22 cellular contexts compared by ENCODE assay signal in the genomic region with DNA sequence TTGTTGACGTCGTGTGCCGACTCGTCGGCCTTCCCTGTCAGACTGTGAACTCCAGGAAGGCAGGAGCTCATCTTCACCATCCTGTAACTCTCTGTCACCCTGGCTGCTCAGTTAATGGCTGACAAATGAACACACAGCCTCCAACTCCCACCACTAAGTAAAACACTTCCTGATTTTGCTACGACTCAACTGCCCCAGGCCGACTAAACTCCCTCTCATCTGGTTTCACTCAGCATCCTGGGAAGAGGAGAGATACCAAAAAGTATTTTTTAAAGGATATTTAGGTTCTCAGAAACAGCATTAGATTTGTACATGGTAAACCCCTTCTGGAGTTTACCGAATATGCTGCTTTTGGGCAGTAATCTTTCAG. TPM values are rescaled to one million over a fixed set of nuclear protein-coding genes. Genes with fewer than 3 reads are reported as not detected.
DNase-seq lines count a peak whose midpoint lies in the region; ATAC-seq and TF ChIP-seq lines count a peak whose summit lies in the region.
"Had no signal": no experiment of that assay in that cellular context is flagged by ENCODE, and none has a peak within 500 bp of the region (broad histone marks: within the 10 kb centered on the region; RNA-seq: fewer than 3 reads in every experiment).

No MANE protein-coding gene starts in this region.

- H3K4me3 ChIP-seq in mammary epithelial cell (replicated peaks in 1 of 3; ENCODE audit: insufficient read depth in 1 of 3, low read depth in 2 of 3, low read length in 3 of 3), result no peak overlapping the region
- H3K4me3 ChIP-seq in breast epithelium, result no peak overlapping the region
- H3K4me3 ChIP-seq in OCI-LY3 (ENCODE audit: low read length), result no peak overlapping the region
- no peak overlapping the region for H3K4me3 ChIP-seq in left ventricle myocardium inferior
- H3K4me3 ChIP-seq in heart right ventricle, result no peak overlapping the region
- H3K4me3 ChIP-seq: Peyer's patch had no signal

- H3K79me2 ChIP-seq in mammary epithelial cell (ENCODE audit: insufficient read depth, low read length) (no peaks in the 10 kb centered on the region), OCI-LY3 (ENCODE audit: low read length) (no peaks in the 10 kb centered on the region)

- CTCF ChIA-PET in mammary epithelial cell (lab: Charles Lee; ENCODE audit: low non-redundant PET), result no interaction called here

- peak overlapping the region; percentile 19 for H3K27ac Mint-ChIP-seq in central memory CD8-positive, alpha-beta T cell (ENCODE audit: low read depth)
- H3K27ac Mint-ChIP-seq: CD4-positive, alpha-beta T cell had no signal

- intact Hi-C loops in mammary epithelial cell (cut with micrococcal nuclease) (no loop called here), breast epithelium (cut with DNase I; ENCODE audit: low total_unique reads) (no loop called here), left ventricle myocardium inferior (cut with micrococcal nuclease) (no loop called here), heart right ventricle (cut with DNase I) (no loop called here)

- peaks cover 7% of the 10 kb centered on the region for H3K4me1 ChIP-seq in mammary epithelial cell (ENCODE audit: insufficient read depth, low read length)
- no peaks in the 10 kb centered on the region for H3K4me1 ChIP-seq in breast epithelium
- peaks cover 8% of the 10 kb centered on the region for H3K4me1 ChIP-seq in OCI-LY3 (ENCODE audit: low read length)
- no peaks in the 10 kb centered on the region for H3K4me1 ChIP-seq in left ventricle myocardium inferior
- H3K4me1 ChIP-seq in heart right ventricle, result no peaks in the 10 kb centered on the region
- H3K4me1 ChIP-seq: BE2C, Peyer's patch had no signal

- in situ Hi-C loops in mammary epithelial cell (cut with MboI; ENCODE audit: low sequenced_read_pairs in 2 of 2), result no loop called here

- H3K9me3 ChIP-seq in mammary epithelial cell (replicated peaks; ENCODE audit: insufficient read depth, low read length) (no peaks in the 10 kb centered on the region), breast epithelium (no peaks in the 10 kb centered on the region), OCI-LY3 (ENCODE audit: insufficient read depth, low read length) (no peaks in the 10 kb centered on the region), left ventricle myocardium inferior (replicated peaks) (no peaks in the 10 kb centered on the region), heart right ventricle (no peaks in the 10 kb centered on the region)
- H3K9me3 ChIP-seq: BE2C, Peyer's patch, SK-N-SH had no signal

- no peak overlapping the region for H3K27ac ChIP-seq in mammary epithelial cell (ENCODE audit: insufficient read depth, low read depth, low read length)
- no peak overlapping the region for H3K27ac ChIP-seq in breast epithelium
- H3K27ac ChIP-seq in OCI-LY3 (ENCODE audit: low read length), result no peak overlapping the region
- no peak overlapping the region for H3K27ac ChIP-seq in left ventricle myocardium inferior (replicated peaks)
- no peak overlapping the region for H3K27ac ChIP-seq in heart right ventricle
- H3K27ac ChIP-seq: KMS-11, Peyer's patch had no signal

- H4K20me1 ChIP-seq in mammary epithelial cell (ENCODE audit: insufficient read depth, low read length) (no peaks in the 10 kb centered on the region), OCI-LY3 (ENCODE audit: insufficient read depth, low read length) (no peaks in the 10 kb centered on the region)

- no peak overlapping the region for H3K4me3 Mint-ChIP-seq in central memory CD8-positive, alpha-beta T cell
- H3K4me3 Mint-ChIP-seq: CD4-positive, alpha-beta T cell had no signal

- no peak overlapping the region for H3K9ac ChIP-seq in mammary epithelial cell (ENCODE audit: insufficient read depth, low read length)
- no peak overlapping the region for H3K9ac ChIP-seq in OCI-LY3 (ENCODE audit: low read length)
- H3K9ac ChIP-seq: KMS-11, SK-N-SH had no signal

- no peaks in the 10 kb centered on the region for H3K9me3 Mint-ChIP-seq in central memory CD8-positive, alpha-beta T cell
- H3K9me3 Mint-ChIP-seq: CD4-positive, alpha-beta T cell had no signal

- no peak for TF ChIP-seq CTCF in mammary epithelial cell (conservative IDR thresholded peaks at IDR 0.05 in 1 of 2, IDR thresholded peaks at IDR 0.05 in 1 of 2; ENCODE audit: extremely low read depth in 1 of 2, insufficient read depth in 1 of 2, low read depth in 1 of 2, low read length in 2 of 2)
- TF ChIP-seq CTCF in breast epithelium (IDR thresholded peaks at IDR 0.05), result no peak
- no peak for TF ChIP-seq CTCF in OCI-LY3 (IDR thresholded peaks at IDR 0.05; ENCODE audit: low read depth, low read length)
- TF ChIP-seq CTCF in left ventricle myocardium inferior (IDR thresholded peaks at IDR 0.05; ENCODE audit: borderline replicate concordance), result no peak
- TF ChIP-seq CTCF in heart right ventricle (IDR thresholded peaks at IDR 0.05), result no peak

- 82% methylated on average over 7 of the region's 8 CpGs for WGBS in mammary epithelial cell (ENCODE audit: low coverage, missing lambda C conversion rate)
- 66 to 75% methylated on average over 8 of the region's 8 CpGs for WGBS in heart right ventricle, 2 donors

- H3K36me3 Mint-ChIP-seq in central memory CD8-positive, alpha-beta T cell (ENCODE audit: insufficient read depth), result peaks cover 3% of the 10 kb centered on the region

- no peaks in the 10 kb centered on the region for H3K36me3 ChIP-seq in mammary epithelial cell (ENCODE audit: insufficient read depth, low read length)
- H3K36me3 ChIP-seq in breast epithelium, result no peaks in the 10 kb centered on the region
- H3K36me3 ChIP-seq in OCI-LY3 (replicated peaks; ENCODE audit: low read depth, low read length), result no peaks in the 10 kb centered on the region
- H3K36me3 ChIP-seq in left ventricle myocardium inferior, result no peaks in the 10 kb centered on the region
- no peaks in the 10 kb centered on the region for H3K36me3 ChIP-seq in heart right ventricle
- H3K36me3 ChIP-seq: BE2C, Peyer's patch had no signal

- dilution Hi-C loops in mammary epithelial cell (cut with HindIII; ENCODE audit: low sequenced_read_pairs), result no loop called here

- no peaks in the 10 kb centered on the region for H3K27me3 Mint-ChIP-seq in central memory CD8-positive, alpha-beta T cell

- ATAC-seq in central memory CD8-positive, alpha-beta T cell (replicated peaks; ENCODE audit: extremely low read depth, poor library complexity, severe bottlenecking), result no peak
- no peak for ATAC-seq in heart right ventricle
- ATAC-seq: HCT116 had no signal

- H3K4me1 Mint-ChIP-seq in central memory CD8-positive, alpha-beta T cell, result peaks cover 10% of the 10 kb centered on the region

- TF ChIP-seq POLR2A in breast epithelium (IDR thresholded peaks at IDR 0.05), result no peak

- H2AFZ ChIP-seq in mammary epithelial cell (ENCODE audit: low read depth, low read length), result peak overlapping the region; percentile 37
- H2AFZ ChIP-seq in OCI-LY3 (ENCODE audit: low read depth, low read length), result peak overlapping the region; percentile 33; the same call in 1 of the 2 replicates

- no peaks in the 10 kb centered on the region for H3K27me3 ChIP-seq in mammary epithelial cell (ENCODE audit: insufficient read depth, low read length)
- H3K27me3 ChIP-seq in breast epithelium, result no peaks in the 10 kb centered on the region
- no peaks in the 10 kb centered on the region for H3K27me3 ChIP-seq in OCI-LY3 (ENCODE audit: low read depth, low read length)
- H3K27me3 ChIP-seq in left ventricle myocardium inferior (ENCODE audit: low read depth), result peaks cover 33% of the 10 kb centered on the region
- H3K27me3 ChIP-seq in heart right ventricle, result peaks cover 0 to 36% (median 5%) of the 10 kb centered on the region in 7 donors
- H3K27me3 ChIP-seq: BE2C, Peyer's patch had no signal

- no TSS peak for BruUV-seq in mammary epithelial cell (replicated peaks; lab: Mats Ljungman, UMichigan)

- DNase-seq in mammary epithelial cell (peak; percentile 11), breast epithelium (ENCODE audit: low spot score in 2 of 2) (no peak), left ventricle myocardium inferior (no peak), heart right ventricle (no peak), NCI-H446 (lab: John Stamatoyannopoulos, UW) (no peak)
- no peak for DNase-seq in central memory CD8-positive, alpha-beta T cell (ENCODE audit: low spot score in 2 of 2)
- DNase-seq in activated CD4-positive, CD25-positive, alpha-beta regulatory T cell (lab: John Stamatoyannopoulos, UW), result no peak
- DNase-seq: 8988T; BE2C; CD4-positive, alpha-beta T cell; NCI-H1417 treated with DMSO at 0.1 percent for 48 hours; NCI-H1930; NCI-H2171 treated with DMSO at 0.1 percent for 48 hours; NCI-H774; Right ventricle myocardium superior; SK-N-SH; T-helper 1 cell had no signal

- H3K4me2 ChIP-seq in mammary epithelial cell (ENCODE audit: insufficient read depth, low read depth, low read length), result no peak overlapping the region
- H3K4me2 ChIP-seq in OCI-LY3 (ENCODE audit: low read length), result no peak overlapping the region
- H3K4me2 ChIP-seq: KMS-11, SK-N-SH had no signal

RNA-seq across cellular contexts. Expression of a gene that starts 18.2 kb away (rescaled TPM):
- total RNA-seq in mammary epithelial cell, result not detected
- polyA plus RNA-seq in mammary epithelial cell, result not detected
- polyA minus RNA-seq in mammary epithelial cell, result 0.16 TPM
- total RNA-seq in breast epithelium, result not detected
- not detected for total RNA-seq in left ventricle myocardium inferior
- not detected for total RNA-seq in heart right ventricle
- polyA plus RNA-seq in heart right ventricle, result under 1 TPM in 1 of 2 donors, not detected in 1; under 0.01 TPM
- total RNA-seq: MCF 10A, Right ventricle myocardium superior had no signal
- polyA plus RNA-seq: SK-N-SH had no signal

RNA-seq across cellular contexts. Expression of a gene that starts 57.2 kb away (rescaled TPM):
- total RNA-seq in mammary epithelial cell (100 to 1,000 TPM in 1 of 2 donors, 10 to 100 TPM in 1; 92.4 to 120 TPM), breast epithelium (10 to 100 TPM; 43.3 to 85.5 (median 67.5) TPM), left ventricle myocardium inferior (102 TPM), heart right ventricle (100 to 1,000 TPM in 4 of 10 donors, 10 to 100 TPM in 6; 43.5 to 198 (median 84.6) TPM)
- polyA plus RNA-seq in mammary epithelial cell (60.4 TPM), heart right ventricle (100 to 1,000 TPM in 1 of 2 donors, 10 to 100 TPM in 1; 67.7 to 129 TPM)
- polyA minus RNA-seq in mammary epithelial cell, result 61.8 TPM
